11 cellular contexts compared by ENCODE assay signal in genomic region chr1:212124891-212125582, GRCh38.
A peak's percentile ranks its signal among the peaks of the same experiment; 100 is the strongest.
DNase-seq lines count a peak whose midpoint lies in the region; ATAC-seq, FAIRE-seq and TF ChIP-seq lines count a peak whose summit lies in the region.
"Had no signal": no experiment of that assay in that cellular context is flagged by ENCODE, and none has a peak within 500 bp of the region (broad histone marks: within the 10 kb centered on the region; RNA-seq: fewer than 3 reads in every experiment).

No MANE protein-coding gene starts in this region.

- H3K9ac ChIP-seq in kidney (ENCODE audit: low read length in 2 of 2) (no peak overlapping the region), MM.1S (ENCODE audit: low read length) (no peak overlapping the region)

- H3K36me3 ChIP-seq in gastroesophageal sphincter (no peaks in the 10 kb centered on the region), kidney (ENCODE audit: control insufficient read depth in 1 of 2, insufficient read depth in 2 of 2, low read length in 2 of 2) (no peaks in the 10 kb centered on the region), MM.1S (replicated peaks; ENCODE audit: insufficient read depth, low read length) (no peaks in the 10 kb centered on the region)

- H2AFZ ChIP-seq in MM.1S (ENCODE audit: low read length), result no peak overlapping the region

- H3K27ac Mint-ChIP-seq in stimulated activated naive CD8-positive, alpha-beta T cell treated with anti-CD3 and anti-CD28 coated beads, Interleukin-15, Interleukin-2, amounts not matched to agents 100 ng/mL and 50 ng/mL, for 24 hours, result peak overlapping the region; percentile 9
- no peak overlapping the region for H3K27ac Mint-ChIP-seq in stimulated activated naive CD8-positive, alpha-beta T cell treated with anti-CD3 and anti-CD28 coated beads, Interleukin-15, amount 100 ng/mL, for 72 hours
- no peak overlapping the region for H3K27ac Mint-ChIP-seq in type B pancreatic cell
- H3K27ac Mint-ChIP-seq: stimulated activated memory B cell treated with anti-CD40 and anti-IgM and Interleukin-4, amounts not matched to agents 10 μg/mL and 1 μg/mL and 100 μg/mL, for 72 hours had no signal

- WGBS in gastroesophageal sphincter (ENCODE audit: low coverage in 1 of 2), 2 donors, result 56 to 62% methylated on average over 3 to 6 of the region's 7 CpGs

- H3K4me1 ChIP-seq in gastroesophageal sphincter (no peaks in the 10 kb centered on the region), kidney (ENCODE audit: control insufficient read depth in 1 of 2, insufficient read depth in 1 of 2, low read depth in 1 of 2, low read length in 2 of 2) (no peaks in the 10 kb centered on the region), MM.1S (ENCODE audit: low read length) (no peaks in the 10 kb centered on the region)

- no peak overlapping the region for H3K27ac ChIP-seq in gastroesophageal sphincter
- H3K27ac ChIP-seq in kidney (ENCODE audit: low read depth in 2 of 2, low read length in 2 of 2), result no peak overlapping the region
- H3K27ac ChIP-seq in MM.1S (ENCODE audit: low read length), result no peak overlapping the region

- no peaks in the 10 kb centered on the region for H3K9me2 ChIP-seq in MM.1S (replicated peaks; ENCODE audit: insufficient read depth, low read length)

- intact Hi-C loops in kidney (cut with DNase I), result no loop called here

- no peaks in the 10 kb centered on the region for H3K9me3 ChIP-seq in gastroesophageal sphincter
- no peaks in the 10 kb centered on the region for H3K9me3 ChIP-seq in kidney (ENCODE audit: control insufficient read depth in 1 of 2, low read length in 2 of 2)
- H3K9me3 ChIP-seq in MM.1S (replicated peaks; ENCODE audit: insufficient read depth, low read length), result no peaks in the 10 kb centered on the region

- no peaks in the 10 kb centered on the region for H3K9me3 Mint-ChIP-seq in stimulated activated naive CD8-positive, alpha-beta T cell treated with anti-CD3 and anti-CD28 coated beads, Interleukin-15, Interleukin-2, amounts not matched to agents 100 ng/mL and 50 ng/mL, for 24 hours
- H3K9me3 Mint-ChIP-seq in stimulated activated naive CD8-positive, alpha-beta T cell treated with anti-CD3 and anti-CD28 coated beads, Interleukin-15, amount 100 ng/mL, for 72 hours, result no peaks in the 10 kb centered on the region
- H3K9me3 Mint-ChIP-seq in type B pancreatic cell, result no peaks in the 10 kb centered on the region
- H3K9me3 Mint-ChIP-seq: stimulated activated memory B cell treated with anti-CD40 and anti-IgM and Interleukin-4, amounts not matched to agents 10 μg/mL and 1 μg/mL and 100 μg/mL, for 72 hours had no signal

- no peaks in the 10 kb centered on the region for H3K27me3 ChIP-seq in gastroesophageal sphincter
- no peaks in the 10 kb centered on the region for H3K27me3 ChIP-seq in MM.1S (replicated peaks; ENCODE audit: insufficient read depth, low read length)

- FAIRE-seq in kidney (lab: Jason Lieb, UNC), result no peak

- peaks cover 14% of the 10 kb centered on the region for H3K36me3 Mint-ChIP-seq in stimulated activated naive CD8-positive, alpha-beta T cell treated with anti-CD3 and anti-CD28 coated beads, Interleukin-15, Interleukin-2, amounts not matched to agents 100 ng/mL and 50 ng/mL, for 24 hours (ENCODE audit: low read depth)
- H3K36me3 Mint-ChIP-seq in type B pancreatic cell, result no peaks in the 10 kb centered on the region
- H3K36me3 Mint-ChIP-seq: stimulated activated memory B cell treated with anti-CD40 and anti-IgM and Interleukin-4, amounts not matched to agents 10 μg/mL and 1 μg/mL and 100 μg/mL, for 72 hours had no signal

- no peak for DNase-seq in stimulated activated naive CD8-positive, alpha-beta T cell treated with anti-CD3 and anti-CD28 coated beads, Interleukin-15, amount 100 ng/mL, for 72 hours
- DNase-seq in SKM-1 treated with dmso at 0.1 percent for 144 hours (lab: John Stamatoyannopoulos, UW; ENCODE audit: unreplicated experiment) (peak; percentile 89), type B pancreatic cell (ENCODE audit: extremely low spot score, unreplicated experiment) (no peak), hypothalamus (lab: John Stamatoyannopoulos, UW) (no peak), kidney (no peak), MM.1S (no peak)
- DNase-seq: NCI-H2081 treated with DMSO at 0.1 percent for 48 hours, nucleus accumbens had no signal

- no peaks in the 10 kb centered on the region for H3K27me3 Mint-ChIP-seq in stimulated activated naive CD8-positive, alpha-beta T cell treated with anti-CD3 and anti-CD28 coated beads, Interleukin-15, Interleukin-2, amounts not matched to agents 100 ng/mL and 50 ng/mL, for 24 hours
- H3K27me3 Mint-ChIP-seq in stimulated activated naive CD8-positive, alpha-beta T cell treated with anti-CD3 and anti-CD28 coated beads, Interleukin-15, amount 100 ng/mL, for 72 hours, result no peaks in the 10 kb centered on the region
- H3K27me3 Mint-ChIP-seq in type B pancreatic cell, result no peaks in the 10 kb centered on the region
- H3K27me3 Mint-ChIP-seq: stimulated activated memory B cell treated with anti-CD40 and anti-IgM and Interleukin-4, amounts not matched to agents 10 μg/mL and 1 μg/mL and 100 μg/mL, for 72 hours had no signal

- TF ChIP-seq CTCF in gastroesophageal sphincter (IDR thresholded peaks at IDR 0.05) (no peak), type B pancreatic cell (conservative IDR thresholded peaks at IDR 0.05) (no peak), kidney (IDR thresholded peaks at IDR 0.05; ENCODE audit: borderline replicate concordance, extremely low read depth, insufficient read depth) (no peak), MM.1S (IDR thresholded peaks at IDR 0.05; ENCODE audit: low read length) (no peak)

- no peaks in the 10 kb centered on the region for H3K79me2 ChIP-seq in MM.1S (ENCODE audit: low read length)

- no peaks in the 10 kb centered on the region for H3F3A ChIP-seq in MM.1S (ENCODE audit: insufficient read depth, low read length)

- H3K4me1 Mint-ChIP-seq in stimulated activated naive CD8-positive, alpha-beta T cell treated with anti-CD3 and anti-CD28 coated beads, Interleukin-15, Interleukin-2, amounts not matched to agents 100 ng/mL and 50 ng/mL, for 24 hours (ENCODE audit: low read depth), result peaks cover 9% of the 10 kb centered on the region
- peaks cover 5% of the 10 kb centered on the region for H3K4me1 Mint-ChIP-seq in stimulated activated naive CD8-positive, alpha-beta T cell treated with anti-CD3 and anti-CD28 coated beads, Interleukin-15, amount 100 ng/mL, for 72 hours
- peaks cover 5% of the 10 kb centered on the region for H3K4me1 Mint-ChIP-seq in type B pancreatic cell (ENCODE audit: unreplicated experiment)
- H3K4me1 Mint-ChIP-seq: stimulated activated memory B cell treated with anti-CD40 and anti-IgM and Interleukin-4, amounts not matched to agents 10 μg/mL and 1 μg/mL and 100 μg/mL, for 72 hours had no signal

- no peak for ATAC-seq in stimulated activated naive CD8-positive, alpha-beta T cell treated with anti-CD3 and anti-CD28 coated beads, Interleukin-15, amount 100 ng/mL, for 72 hours
- peak; percentile 39 for ATAC-seq in gastroesophageal sphincter
- ATAC-seq: stimulated activated memory B cell treated with anti-CD40 and anti-IgM and Interleukin-4, amounts not matched to agents 10 μg/mL and 1 μg/mL and 100 μg/mL, for 72 hours had no signal

- H4K20me1 ChIP-seq in MM.1S (ENCODE audit: insufficient read depth, low read length), result no peaks in the 10 kb centered on the region

- no peak overlapping the region for H3K4me3 ChIP-seq in gastroesophageal sphincter
- H3K4me3 ChIP-seq in kidney (ENCODE audit: low read length in 2 of 2), result no peak overlapping the region
- H3K4me3 ChIP-seq in MM.1S (ENCODE audit: low read length), result no peak overlapping the region

- no peak for TF ChIP-seq EP300 in gastroesophageal sphincter (IDR thresholded peaks at IDR 0.05)

- H3K4me3 Mint-ChIP-seq in stimulated activated naive CD8-positive, alpha-beta T cell treated with anti-CD3 and anti-CD28 coated beads, Interleukin-15, Interleukin-2, amounts not matched to agents 100 ng/mL and 50 ng/mL, for 24 hours, result no peak overlapping the region
- no peak overlapping the region for H3K4me3 Mint-ChIP-seq in stimulated activated naive CD8-positive, alpha-beta T cell treated with anti-CD3 and anti-CD28 coated beads, Interleukin-15, amount 100 ng/mL, for 72 hours
- no peak overlapping the region for H3K4me3 Mint-ChIP-seq in type B pancreatic cell
- H3K4me3 Mint-ChIP-seq: stimulated activated memory B cell treated with anti-CD40 and anti-IgM and Interleukin-4, amounts not matched to agents 10 μg/mL and 1 μg/mL and 100 μg/mL, for 72 hours had no signal

- H3K4me2 ChIP-seq in MM.1S (ENCODE audit: low read depth, low read length), result no peak overlapping the region

- no peak for TF ChIP-seq POLR2A in gastroesophageal sphincter (IDR thresholded peaks at IDR 0.05)
